In genomic region chr4:104064650-104065577, GRCh38 we compare ENCODE assay signal across 9 cellular contexts.
DNase-seq lines count a peak whose midpoint lies in the region; ATAC-seq, FAIRE-seq and TF ChIP-seq lines count a peak whose summit lies in the region.
"Had no signal": no experiment of that assay in that cellular context is flagged by ENCODE, and none has a peak within 500 bp of the region (broad histone marks: within the 10 kb centered on the region; RNA-seq: fewer than 3 reads in every experiment).

No MANE protein-coding gene starts in this region.

- FAIRE-seq in pancreas (lab: Jason Lieb, UNC), result peak; percentile 39

- no peak overlapping the region for H2AFZ ChIP-seq in MM.1S (ENCODE audit: low read length)

- H3K4me2 ChIP-seq in MM.1S (ENCODE audit: low read depth, low read length), result no peak overlapping the region
- H3K4me2 ChIP-seq: BLaER1 treated with 17β-estradiol and CSF1 and Interleukin-3, amounts not matched to agents 10 nM and 100 nM had no signal

- H3K9me2 ChIP-seq in MM.1S (replicated peaks; ENCODE audit: insufficient read depth, low read length), result no peaks in the 10 kb centered on the region

- H3K4me1 ChIP-seq in MM.1S (ENCODE audit: low read length) (peaks cover 8% of the 10 kb centered on the region; the same call in 1 of the 2 replicates), pancreas (no peaks in the 10 kb centered on the region)
- H3K4me1 ChIP-seq: BLaER1 treated with 17β-estradiol and CSF1 and Interleukin-3, amounts not matched to agents 10 nM and 100 nM had no signal

- H3K4me3 ChIP-seq in MM.1S (ENCODE audit: low read length) (no peak overlapping the region), fibroblast of the aortic adventitia (ENCODE audit: low read depth, low read length) (no peak overlapping the region), pancreas (no peak overlapping the region)
- H3K4me3 ChIP-seq: BLaER1 treated with 17β-estradiol and CSF1 and Interleukin-3, amounts not matched to agents 10 nM and 100 nM had no signal

- H3K27ac ChIP-seq in MM.1S (ENCODE audit: low read length) (no peak overlapping the region), pancreas (no peak overlapping the region)
- H3K27ac ChIP-seq: BLaER1 treated with 17β-estradiol and CSF1 and Interleukin-3, amounts not matched to agents 10 nM and 100 nM had no signal

- ATAC-seq in SK-N-SH treated with all-trans-retinoic acid at 6 μM for 48 hours, result peak; percentile 87
- ATAC-seq in pancreas, result peak; percentile 69 to 98 (median 94)

- H3K9me3 ChIP-seq in MM.1S (replicated peaks; ENCODE audit: insufficient read depth, low read length) (no peaks in the 10 kb centered on the region), pancreas (no peaks in the 10 kb centered on the region)

- H3K27me3 ChIP-seq in MM.1S (replicated peaks; ENCODE audit: insufficient read depth, low read length), result no peaks in the 10 kb centered on the region
- H3K27me3 ChIP-seq in pancreas, result no peaks in the 10 kb centered on the region
- H3K27me3 ChIP-seq: BLaER1 treated with 17β-estradiol and CSF1 and Interleukin-3, amounts not matched to agents 10 nM and 100 nM had no signal

- TF ChIP-seq CTCF in MM.1S (IDR thresholded peaks at IDR 0.05; ENCODE audit: low read length), result peak; percentile 62
- peak; percentile 33 for TF ChIP-seq CTCF in fibroblast of the aortic adventitia (IDR thresholded peaks at IDR 0.05; ENCODE audit: insufficient read depth, low read length)
- peak in 3 of 4 donors; percentile 34 to 52 (median 52) for TF ChIP-seq CTCF in pancreas (IDR thresholded peaks at IDR 0.05)

- intact Hi-C loops in pancreas (cut with DNase I), result loop anchor here in 1 of 3 donors (10.0 kb wide), 1 partner anchor 800 kb away; no protein-coding TSS in a partner anchor

- H3F3A ChIP-seq in MM.1S (ENCODE audit: insufficient read depth, low read length), result no peaks in the 10 kb centered on the region

- WGBS in pancreas, 2 donors, result 31 to 37% methylated on average over 8 of the region's 8 CpGs

- no peak overlapping the region for H3K9ac ChIP-seq in MM.1S (ENCODE audit: low read length)
- H3K9ac ChIP-seq: BLaER1 treated with 17β-estradiol and CSF1 and Interleukin-3, amounts not matched to agents 10 nM and 100 nM had no signal

- no peaks in the 10 kb centered on the region for H3K79me2 ChIP-seq in MM.1S (ENCODE audit: low read length)

- peak; percentile 1 to 5 for DNase-seq in activated CD4-positive, alpha-beta T cell treated with anti-CD3 and anti-CD28 coated beads, Interleukin-2, amount 50 U/mL, for 48 hours
- no peak for DNase-seq in activated CD4-positive, alpha-beta T cell treated with anti-CD3 and anti-CD28 coated beads for 4 hours
- peak; percentile 2 for DNase-seq in HCEC 1CT
- DNase-seq in MM.1S, result peak; percentile 71
- DNase-seq in fibroblast of the aortic adventitia (ENCODE audit: low read depth), result peak; percentile 0
- DNase-seq in pancreas, result peak; percentile 26 to 63 (median 46)
- no peak for DNase-seq in activated gamma-delta T cell (lab: John Stamatoyannopoulos, UW)

- H3K36me3 ChIP-seq in MM.1S (replicated peaks; ENCODE audit: insufficient read depth, low read length) (no peaks in the 10 kb centered on the region), pancreas (no peaks in the 10 kb centered on the region)
- H3K36me3 ChIP-seq: BLaER1 treated with 17β-estradiol and CSF1 and Interleukin-3, amounts not matched to agents 10 nM and 100 nM had no signal

- no peaks in the 10 kb centered on the region for H4K20me1 ChIP-seq in MM.1S (ENCODE audit: insufficient read depth, low read length)
- H4K20me1 ChIP-seq: BLaER1 treated with 17β-estradiol and CSF1 and Interleukin-3, amounts not matched to agents 10 nM and 100 nM had no signal

TF ChIP-seq in SK-N-SH treated with all-trans-retinoic acid at 6 μM for 48 hours, 23 proteins besides CTCF, POLR2A, EP300 and RAD21:
- TF ChIP-seq TOX (CRISPR knock-in tag; IDR thresholded peaks at IDR 0.05; ENCODE audit: borderline replicate concordance) (no peak), CREB5 (CRISPR knock-in tag; IDR thresholded peaks at IDR 0.05; ENCODE audit: low read depth) (no peak), RARB (CRISPR knock-in tag; IDR thresholded peaks at IDR 0.05) (no peak), TCF4 (CRISPR knock-in tag; IDR thresholded peaks at IDR 0.05; ENCODE audit: borderline replicate concordance) (no peak), ESRRG (CRISPR knock-in tag; IDR thresholded peaks at IDR 0.05) (no peak), ARNTL (CRISPR knock-in tag; IDR thresholded peaks at IDR 0.05; ENCODE audit: borderline replicate concordance, low read depth) (no peak), BACH2 (CRISPR knock-in tag; IDR thresholded peaks at IDR 0.05; ENCODE audit: borderline replicate concordance) (no peak), GLIS3 (CRISPR knock-in tag; IDR thresholded peaks at IDR 0.05) (no peak), ISL1 (CRISPR knock-in tag; IDR thresholded peaks at IDR 0.05) (no peak), ZNF565 (CRISPR knock-in tag; conservative IDR thresholded peaks at IDR 0.05; ENCODE audit: low read depth) (no peak), CSDC2 (CRISPR knock-in tag; IDR thresholded peaks at IDR 0.05) (no peak)

Comparison
In these comparisons a context has a peak if more than half of its experiments do, and no peak if none do; other contexts are left out.
1. DNase-seq: peak in activated CD4-positive, alpha-beta T cell treated with anti-CD3 and anti-CD28 coated beads, Interleukin-2, amount 50 U/mL, for 48 hours (2 of 2), HCEC 1CT (single experiment), MM.1S (single experiment), fibroblast of the aortic adventitia (single experiment) and pancreas (6 of 6); none in activated CD4-positive, alpha-beta T cell treated with anti-CD3 and anti-CD28 coated beads for 4 hours (0 of 2) and activated gamma-delta T cell (single experiment).
2. Peak in every context shown above with its lines, with median percentiles within 50 percentile points of each other: CTCF ChIP-seq.